Comparison of ENCODE assay signal across 18 cellular contexts in genomic region chr14:63432888-63433552, GRCh38.
DNase-seq lines count a peak whose midpoint lies in the region; ATAC-seq and TF ChIP-seq lines count a peak whose summit lies in the region.
"Had no signal": no experiment of that assay in that cellular context is flagged by ENCODE, and none has a peak within 500 bp of the region (broad histone marks: within the 10 kb centered on the region; RNA-seq: fewer than 3 reads in every experiment).

No MANE protein-coding gene starts in this region.

- no peaks in the 10 kb centered on the region for H3K36me3 ChIP-seq in brain microvascular endothelial cell (replicated peaks)

- H3K9me3 Mint-ChIP-seq in activated T-helper 17 cell treated with anti-CD3 and anti-CD28 coated beads, Interleukin-2, amount 50 U/mL, for 72 hours, result no peaks in the 10 kb centered on the region
- no peaks in the 10 kb centered on the region for H3K9me3 Mint-ChIP-seq in natural killer cell treated with Interleukin-12 subunit alpha and Interleukin-12 subunit beta and Interleukin-15 and Interleukin-18, amount 100 ng/mL, for 72 hours
- no peaks in the 10 kb centered on the region for H3K9me3 Mint-ChIP-seq in chondrocyte (ENCODE audit: low read depth)
- H3K9me3 Mint-ChIP-seq: CD14-positive monocyte, H9, IgD-negative memory B cell had no signal

- no peak for TF ChIP-seq CTCF in chondrocyte (IDR thresholded peaks at IDR 0.05)
- TF ChIP-seq CTCF in brain microvascular endothelial cell (IDR thresholded peaks at IDR 0.05; ENCODE audit: low read depth, low read length, missing control alignments), result no peak

- no peak overlapping the region for H3K27ac Mint-ChIP-seq in activated T-helper 17 cell treated with anti-CD3 and anti-CD28 coated beads, Interleukin-2, amount 50 U/mL, for 72 hours
- peak overlapping the region; percentile 6 to 80 for H3K27ac Mint-ChIP-seq in natural killer cell treated with Interleukin-12 subunit alpha and Interleukin-12 subunit beta and Interleukin-15 and Interleukin-18, amount 100 ng/mL, for 72 hours
- H3K27ac Mint-ChIP-seq in chondrocyte (ENCODE audit: unreplicated experiment), result no peak overlapping the region
- H3K27ac Mint-ChIP-seq: CD14-positive monocyte, IgD-negative memory B cell had no signal

- peak; percentile 50 for ATAC-seq in activated T-helper 17 cell treated with anti-CD3 and anti-CD28 coated beads, Interleukin-2, amount 50 U/mL, for 72 hours (replicated peaks)
- ATAC-seq in natural killer cell treated with Interleukin-12 subunit alpha and Interleukin-12 subunit beta and Interleukin-15 and Interleukin-18, amount 100 ng/mL, for 72 hours, result peak in 1 of 2 donors; percentile 36

- no peaks in the 10 kb centered on the region for H3K27me3 ChIP-seq in brain microvascular endothelial cell (replicated peaks)

- H3K27me3 Mint-ChIP-seq in activated T-helper 17 cell treated with anti-CD3 and anti-CD28 coated beads, Interleukin-2, amount 50 U/mL, for 72 hours, result no peaks in the 10 kb centered on the region
- no peaks in the 10 kb centered on the region for H3K27me3 Mint-ChIP-seq in natural killer cell treated with Interleukin-12 subunit alpha and Interleukin-12 subunit beta and Interleukin-15 and Interleukin-18, amount 100 ng/mL, for 72 hours
- H3K27me3 Mint-ChIP-seq in chondrocyte (ENCODE audit: low read depth), result no peaks in the 10 kb centered on the region
- H3K27me3 Mint-ChIP-seq: IgD-negative memory B cell had no signal

- peak; percentile 21 for DNase-seq in NCI-H82 (lab: John Stamatoyannopoulos, UW)
- no peak for DNase-seq in NCI-H82 treated with DMSO at 0.1 percent for 48 hours (lab: John Stamatoyannopoulos, UW; ENCODE audit: unreplicated experiment)
- DNase-seq in natural killer cell treated with Interleukin-12 subunit alpha and Interleukin-12 subunit beta and Interleukin-15 and Interleukin-18, amount 100 ng/mL, for 72 hours (ENCODE audit: low spot score), result no peak
- no peak for DNase-seq in chondrocyte (ENCODE audit: low spot score)
- no peak for DNase-seq in GM03348 (ENCODE audit: low spot score)
- DNase-seq in T-helper 1 cell, result no peak
- DNase-seq in brain microvascular endothelial cell, result no peak
- DNase-seq: 8988T, EL, H9, MM.1S, NCI-H1092, RPMI8226, SHP77 treated with DMSO at 0.1 percent for 48 hours, SK-N-SH had no signal

- no peak overlapping the region for H3K4me3 Mint-ChIP-seq in activated T-helper 17 cell treated with anti-CD3 and anti-CD28 coated beads, Interleukin-2, amount 50 U/mL, for 72 hours
- H3K4me3 Mint-ChIP-seq in natural killer cell treated with Interleukin-12 subunit alpha and Interleukin-12 subunit beta and Interleukin-15 and Interleukin-18, amount 100 ng/mL, for 72 hours, result no peak overlapping the region
- no peak overlapping the region for H3K4me3 Mint-ChIP-seq in chondrocyte (ENCODE audit: unreplicated experiment)
- H3K4me3 Mint-ChIP-seq: CD14-positive monocyte, H9, IgD-negative memory B cell had no signal

- H3K4me3 ChIP-seq in brain microvascular endothelial cell (ENCODE audit: low read depth, low read length), result no peak overlapping the region

- in situ Hi-C loops in brain microvascular endothelial cell (cut with HindIII; ENCODE audit: low pct_ligation_motif_present, low sequenced_read_pairs), result no loop called here

- H3K27ac ChIP-seq in brain microvascular endothelial cell, result no peak overlapping the region

- H3K4me1 Mint-ChIP-seq in activated T-helper 17 cell treated with anti-CD3 and anti-CD28 coated beads, Interleukin-2, amount 50 U/mL, for 72 hours, result peaks cover 47% of the 10 kb centered on the region
- peaks cover 54 to 68% of the 10 kb centered on the region in 2 donors for H3K4me1 Mint-ChIP-seq in natural killer cell treated with Interleukin-12 subunit alpha and Interleukin-12 subunit beta and Interleukin-15 and Interleukin-18, amount 100 ng/mL, for 72 hours (ENCODE audit: low read depth in 2 of 2)
- H3K4me1 Mint-ChIP-seq in chondrocyte (ENCODE audit: low read depth), result peaks cover 44% of the 10 kb centered on the region

- H3K36me3 Mint-ChIP-seq in activated T-helper 17 cell treated with anti-CD3 and anti-CD28 coated beads, Interleukin-2, amount 50 U/mL, for 72 hours (ENCODE audit: low read depth), result no peaks in the 10 kb centered on the region
- no peaks in the 10 kb centered on the region for H3K36me3 Mint-ChIP-seq in natural killer cell treated with Interleukin-12 subunit alpha and Interleukin-12 subunit beta and Interleukin-15 and Interleukin-18, amount 100 ng/mL, for 72 hours
- H3K36me3 Mint-ChIP-seq in chondrocyte (ENCODE audit: low read depth), result no peaks in the 10 kb centered on the region

Comparison
In these comparisons a context has a peak if more than half of its experiments do, and no peak if none do; other contexts are left out.
1. H3K27ac Mint-ChIP-seq: peak in natural killer cell treated with Interleukin-12 subunit alpha and Interleukin-12 subunit beta and Interleukin-15 and Interleukin-18, amount 100 ng/mL, for 72 hours (2 of 2); none in activated T-helper 17 cell treated with anti-CD3 and anti-CD28 coated beads, Interleukin-2, amount 50 U/mL, for 72 hours (single experiment) and chondrocyte (single experiment).